ENCODE assay signal across 8 cellular contexts in genomic region chr3:197792019-197792647, GRCh38. TPM values are rescaled to one million over a fixed set of nuclear protein-coding genes. Genes with fewer than 3 reads are reported as not detected.
DNase-seq lines count a peak whose midpoint lies in the region; ATAC-seq, FAIRE-seq and TF ChIP-seq lines count a peak whose summit lies in the region.

No MANE protein-coding gene starts in this region.

- H4K20me1 ChIP-seq in H9 (ENCODE audit: control insufficient read depth, insufficient read depth, insufficient read length) = no peaks in the 10 kb centered on the region
- peaks cover 0 to 4% of the 10 kb centered on the region in 2 experiments for H4K20me1 ChIP-seq in H1 (replicated peaks in 1 of 2; ENCODE audit: control insufficient read depth in 1 of 2, insufficient read depth in 2 of 2, low read length in 2 of 2)

- H3K4me2 ChIP-seq in A549 (peak overlapping the region; percentile 88), H9 (ENCODE audit: insufficient read depth, insufficient read length, low read length) (peak overlapping the region; percentile 99), H1 (ENCODE audit: insufficient read depth in 1 of 2, low read depth in 2 of 2, low read length in 2 of 2) (peak overlapping the region; percentile 78 to 89)

- 24% methylated on average over 15 of the region's 17 CpGs for WGBS in A549 (ENCODE audit: missing lambda C conversion rate)
- no CpG with 5 or more reads among the region's 17 CpGs for WGBS in H9 (ENCODE audit: extremely low coverage, insufficient read length, low lambda C conversion rate)
- WGBS in H1 (ENCODE audit: extremely low coverage in 1 of 2, insufficient coverage in 1 of 2, insufficient read length in 1 of 2, insufficient replicate concordance in 2 of 2, low coverage in 1 of 2, low lambda C conversion rate in 2 of 2, missing lambda C conversion rate in 1 of 2), 2 experiments = 62% methylated on average over 17 of the region's 17 CpGs; no CpG with 5 or more reads in 1 of the 2 experiments

- H2AK5ac ChIP-seq in H9 (ENCODE audit: insufficient read length, low read length) (no peak overlapping the region), H1 (ENCODE audit: low read depth, low read length) (no peak overlapping the region)

- peaks cover 0 to 2% of the 10 kb centered on the region in 2 experiments; a peak in 2 of 5 replicates for H3K9me3 Mint-ChIP-seq in H9

- H3K79me1 ChIP-seq in H9 (ENCODE audit: insufficient read depth, low read depth, low read length, poor library complexity, severe bottlenecking) (peaks cover 10% of the 10 kb centered on the region), H1 (ENCODE audit: low read depth, low read length) (no peaks in the 10 kb centered on the region)

- H3K36me3 Mint-ChIP-seq in H9 (ENCODE audit: insufficient read depth in 1 of 3, low read depth in 3 of 3) = no peaks in the 10 kb centered on the region

- peaks cover 8% of the 10 kb centered on the region for H3K23me2 ChIP-seq in H9 (ENCODE audit: insufficient read length, low read depth, low read length, poor library complexity, severe bottlenecking)
- no peaks in the 10 kb centered on the region for H3K23me2 ChIP-seq in H1 (ENCODE audit: low read depth, low read length)

- no peaks in the 10 kb centered on the region; the same call in 1 of the 2 replicates for H3K27me3 Mint-ChIP-seq in H9 (ENCODE audit: low read depth)

- H3K56ac ChIP-seq in H9 (ENCODE audit: insufficient read length, low read depth, low read length) = no peak overlapping the region
- H3K56ac ChIP-seq in H1 (replicated peaks; ENCODE audit: insufficient read length, low read depth, low read length) = no peak overlapping the region

- H3K9me3 ChIP-seq in A549 = no peaks in the 10 kb centered on the region
- H3K9me3 ChIP-seq in H9 (ENCODE audit: control insufficient read depth, low read depth, low read length) = no peaks in the 10 kb centered on the region
- H3K9me3 ChIP-seq in H1 (ENCODE audit: insufficient read depth in 2 of 2, low read depth in 1 of 2, low read length in 1 of 2) = no peaks in the 10 kb centered on the region
- H3K9me3 ChIP-seq in neuron (ENCODE audit: low read length) = no peaks in the 10 kb centered on the region

- ATAC-seq in A549 (no peak), GM21390 (IDR thresholded peaks at IDR 0.05; ENCODE audit: unreplicated experiment) (no peak)

- TF ChIP-seq EP300 in A549 (IDR thresholded peaks at IDR 0.05) (no peak), H1 (IDR thresholded peaks at IDR 0.05; ENCODE audit: borderline replicate concordance in 1 of 2, low read depth in 2 of 2, low read length in 2 of 2) (no peak)

- DNase-seq in A549 (ENCODE audit: low read depth in 1 of 2, low spot score in 1 of 2) (no peak), H9 (no peak), H1 (ENCODE audit: low read depth in 1 of 2, low spot score in 2 of 2) (no peak), H4 (ENCODE audit: low spot score) (no peak), DMS114 treated with DMSO at 0.1 percent for 48 hours (lab: John Stamatoyannopoulos, UW; ENCODE audit: unreplicated experiment) (no peak)

- H4K91ac ChIP-seq in H9 (ENCODE audit: insufficient read length, low read depth, low read length) = no peak overlapping the region
- no peak overlapping the region for H4K91ac ChIP-seq in H1 (replicated peaks; ENCODE audit: insufficient read length, low read length)

- H2BK5ac ChIP-seq in H9 (ENCODE audit: insufficient read length, low read length) (no peak overlapping the region), H1 (ENCODE audit: low read depth, low read length) (0 out of 2 replicates have a peak overlapping the region, but pooled peaks have one; percentile 35)

- H2BK20ac ChIP-seq in H9 (ENCODE audit: low read depth, low read length, poor library complexity, severe bottlenecking) (no peak overlapping the region), H1 (ENCODE audit: low read length) (no peak overlapping the region)

- no peak overlapping the region for H2BK120ac ChIP-seq in H9 (ENCODE audit: low read depth, low read length, poor library complexity, severe bottlenecking)
- no peak overlapping the region for H2BK120ac ChIP-seq in H1 (replicated peaks; ENCODE audit: low read depth, low read length)

- TF ChIP-seq RAD21 in A549 (conservative IDR thresholded peaks at IDR 0.05 in 1 of 2, IDR thresholded peaks at IDR 0.05 in 1 of 2) (no peak), H1 (IDR thresholded peaks at IDR 0.05 in 1 of 2, conservative IDR thresholded peaks at IDR 0.05 in 1 of 2; ENCODE audit: low read depth in 2 of 2, low read length in 2 of 2) (no peak)

- H3K23ac ChIP-seq in H9 (ENCODE audit: insufficient read length, low read depth, low read length) (no peak overlapping the region), H1 (ENCODE audit: insufficient read length) (no peak overlapping the region)

- TF ChIP-seq CTCF in A549 (IDR thresholded peaks at IDR 0.05) (no peak), H9 (conservative IDR thresholded peaks at IDR 0.05) (no peak), WI38 (IDR thresholded peaks at IDR 0.05; ENCODE audit: low read depth, low read length) (no peak), H1 (IDR thresholded peaks at IDR 0.05; ENCODE audit: control extremely low read depth in 1 of 3, insufficient read depth in 1 of 3, low read depth in 1 of 3, low read length in 3 of 3) (no peak)

- H3K18ac ChIP-seq in H9 (ENCODE audit: insufficient read length, low read depth, low read length) = no peak overlapping the region
- no peak overlapping the region for H3K18ac ChIP-seq in H1 (ENCODE audit: extremely low read depth, low read length)

- H3K4me3 ChIP-seq in A549 = peak overlapping the region; percentile 73
- H3K4me3 ChIP-seq in WI38 (ENCODE audit: low read depth, low read length) = peak overlapping the region; percentile 90
- H3K4me3 ChIP-seq in H1 (ENCODE audit: extremely low read depth in 1 of 4, insufficient read depth in 2 of 4, low read depth in 3 of 4, low read length in 4 of 4) = peak overlapping the region; percentile 77 to 98 (median 93)
- peak overlapping the region; percentile 84 for H3K4me3 ChIP-seq in neuron (ENCODE audit: low read length)

- POLR2A ChIA-PET in A549 (lab: Yijun Ruan, JAX) = interaction anchor here (1.0 to 1.2 kb wide), 2 partner anchors 42 to 63 kb away, joined by 3 to 4 read pairs; no protein-coding TSS in a partner anchor
- POLR2A ChIA-PET in H1 (lab: Charles Lee; ENCODE audit: partially characterized antibody) = interaction anchor here (0.6 to 1.5 kb wide), 12 partner anchors 9 to 251 kb away, joined by 3 to 7 read pairs (median 3); partner anchors contain the start of genes FYTTD1 and RUBCN

- H3K9ac ChIP-seq in H9 (ENCODE audit: extremely low read depth, insufficient read length, low read length) = peak overlapping the region; percentile 96
- peak overlapping the region; percentile 90 to 98 (median 96) for H3K9ac ChIP-seq in H1 (replicated peaks in 1 of 4; ENCODE audit: extremely low read depth in 1 of 4, low read depth in 3 of 4, low read length in 3 of 4)

- no peak overlapping the region for H4K8ac ChIP-seq in H9 (replicated peaks; ENCODE audit: insufficient read length, low read depth, low read length)
- no peak overlapping the region for H4K8ac ChIP-seq in H1 (ENCODE audit: extremely low read depth, insufficient read depth, low read length)

- H3K36me3 ChIP-seq in H1 (ENCODE audit: control insufficient read depth in 2 of 4, insufficient read depth in 4 of 4, low read length in 3 of 4) (no peaks in the 10 kb centered on the region), neuron (ENCODE audit: insufficient read depth, low read length) (peaks cover 3% of the 10 kb centered on the region)

- H3K79me2 ChIP-seq in H9 (ENCODE audit: insufficient read depth, low read length) = peaks cover 24% of the 10 kb centered on the region; the same call in 1 of the 2 replicates
- peaks cover 6 to 52% of the 10 kb centered on the region in 2 experiments for H3K79me2 ChIP-seq in H1 (ENCODE audit: control insufficient read depth in 1 of 2, insufficient read depth in 2 of 2, low read length in 2 of 2)

- H3K27ac ChIP-seq in A549 = peak overlapping the region; percentile 88 to 95
- H3K27ac ChIP-seq in H9 (ENCODE audit: insufficient read length, low read depth, low read length) = no peak overlapping the region
- H3K27ac ChIP-seq in H1 (ENCODE audit: low read depth, low read length) = no peak overlapping the region

- no peak for FAIRE-seq in A549 (lab: Jason Lieb, UNC)
- FAIRE-seq in H1 (lab: Jason Lieb, UNC) = no peak

- H4K5ac ChIP-seq in H9 (ENCODE audit: insufficient read length, low read depth, low read length) (no peak overlapping the region), H1 (ENCODE audit: insufficient read length, low read depth, low read length) (no peak overlapping the region)

- H3K4me1 Mint-ChIP-seq in H9 = peaks cover 10 to 17% of the 10 kb centered on the region in 2 experiments

- H3K27me3 ChIP-seq in H9 (ENCODE audit: insufficient read depth, low read length) (no peaks in the 10 kb centered on the region), H1 (replicated peaks in 1 of 4; ENCODE audit: control insufficient read depth in 3 of 4, extremely low read depth in 1 of 4, insufficient read depth in 3 of 4, low read length in 3 of 4) (no peaks in the 10 kb centered on the region), neuron (ENCODE audit: insufficient read depth, low read length) (no peaks in the 10 kb centered on the region)

- peak overlapping the region; percentile 23 to 94 (median 84); a peak in 6 of 7 replicates for H3K27ac Mint-ChIP-seq in H9

- CTCF ChIA-PET in A549 (lab: Yijun Ruan, JAX) (interaction anchor here (0.6 kb wide), 1 partner anchor 17 kb away, joined by 5 read pairs; no protein-coding TSS in a partner anchor), H1 (lab: Charles Lee; ENCODE audit: partially characterized antibody) (interaction anchor here (0.6 to 1.5 kb wide), 2 partner anchors 11 to 18 kb away, joined by 3 to 4 read pairs; no protein-coding TSS in a partner anchor)

- H3K14ac ChIP-seq in H9 (ENCODE audit: insufficient read depth, low read length) = peak overlapping the region; percentile 34
- no peak overlapping the region for H3K14ac ChIP-seq in H1 (ENCODE audit: insufficient read length)

- H2AFZ ChIP-seq in H9 (ENCODE audit: low read length) = no peak overlapping the region
- H2AFZ ChIP-seq in H1 (ENCODE audit: low read length) = no peak overlapping the region
- peak overlapping the region; percentile 80 for H2AFZ ChIP-seq in neuron (ENCODE audit: low read depth, low read length)

- H3K4ac ChIP-seq in H9 (ENCODE audit: low read depth, low read length) (no peak overlapping the region), H1 (replicated peaks; ENCODE audit: insufficient read length, low read depth, low read length) (no peak overlapping the region)

- H2BK15ac ChIP-seq in H9 (ENCODE audit: low read depth, low read length) (no peak overlapping the region), H1 (ENCODE audit: low read length) (no peak overlapping the region)

- no peak overlapping the region for H2BK12ac ChIP-seq in H9 (ENCODE audit: insufficient read length, low read depth, low read length)
- no peak overlapping the region for H2BK12ac ChIP-seq in H1 (ENCODE audit: low read depth, low read length)

- H3K4me1 ChIP-seq in A549 (peaks cover 35% of the 10 kb centered on the region; the same call in 2 of the 3 replicates), H9 (ENCODE audit: insufficient read depth, low read length) (no peaks in the 10 kb centered on the region), H1 (replicated peaks in 1 of 4; ENCODE audit: control insufficient read depth in 3 of 4, insufficient read depth in 4 of 4, low read length in 3 of 4) (no peaks in the 10 kb centered on the region), neuron (ENCODE audit: insufficient read depth, low read length) (peaks cover 7% of the 10 kb centered on the region)

- TF ChIP-seq POLR2A in A549 (IDR thresholded peaks at IDR 0.05; ENCODE audit: low read length) (no peak), H1 (IDR thresholded peaks at IDR 0.05; ENCODE audit: control extremely low read depth in 1 of 2, low read depth in 2 of 2, low read length in 2 of 2) (no peak)

- no peak overlapping the region for H3T11ph ChIP-seq in H9 (ENCODE audit: low read length)

- H3K4me3 Mint-ChIP-seq in H9 = peak overlapping the region; percentile 91 to 94

RNA-seq across cellular contexts. Expression of gene LRCH3, which starts 1.1 kb away (rescaled TPM):
- 44.6 and 66.0 TPM in 2 replicates for polyA plus RNA-seq in A549 (2011; rRNA removed)
- 11.0 and 13.3 TPM in 2 replicates for polyA plus RNA-seq in A549 (2012; cell fraction: cytosol; rRNA removed)
- 11.4 and 18.7 TPM in 2 replicates for polyA plus RNA-seq in A549 (2012; cell fraction: nucleus; rRNA removed)
- 12.1 to 14.2 TPM (median 12.6 TPM) in 3 replicates for polyA plus RNA-seq in A549 (2017; fragmentation: RNase III; extraction: RNeasy Plus Mini Kit Qiagen cat#74134 plus additional on column Dnase treatment)
- polyA minus RNA-seq in A549 (2011; rRNA and poly(A)+ RNA removed) = 62.9 and 69.4 TPM in 2 replicates
- total RNA-seq in H9 (2021) = 54.7 and 56.4 TPM in 2 replicates
- 48.2 and 66.0 TPM in 2 replicates for total RNA-seq in H1 (2021; fragmentation: NEBNext Ultra II Directional; extraction: Animal tissue kit (Norgen Biotek cat#: 25700))
- polyA plus RNA-seq in H1 (2011; rRNA removed) = 58.4 and 81.0 TPM in 2 replicates
- 85.5 TPM for polyA plus RNA-seq in H1 (2011; cell fraction: cytosol; rRNA removed)
- 129 TPM for polyA plus RNA-seq in H1 (2011; cell fraction: nucleus; rRNA removed)
- 25.9 to 43.4 TPM (median 32.7 TPM) in 4 replicates for polyA plus RNA-seq in H1 (2012, experiment 1 of 2)
- 16.8 TPM for polyA plus RNA-seq in H1 (2012, experiment 2 of 2)
- 26.5 TPM for polyA plus RNA-seq in H1 (2013, experiment 1 of 2)
- 30.8 TPM for polyA plus RNA-seq in H1 (2013, experiment 2 of 2)
- 215 and 248 TPM in 2 replicates for polyA minus RNA-seq in H1 (2011; rRNA and poly(A)+ RNA removed)
- 56.8 TPM for polyA minus RNA-seq in H1 (2011; cell fraction: cytosol; rRNA and poly(A)+ RNA removed)
- polyA minus RNA-seq in H1 (2011; cell fraction: nucleus; rRNA and poly(A)+ RNA removed) = 82.6 TPM
- 15.9 and 21.9 TPM in 2 replicates for total RNA-seq in H4 (2014; rRNA removed; shearing (Covaris generic))

RNA-seq across cellular contexts. Expression of gene FYTTD1, which starts 42.5 kb away (rescaled TPM):
- 24.8 and 37.3 TPM in 2 replicates for polyA plus RNA-seq in A549 (2011; rRNA removed)
- 4.9 and 5.8 TPM in 2 replicates for polyA plus RNA-seq in A549 (2012; cell fraction: cytosol; rRNA removed)
- 2.2 TPM in 2 replicates for polyA plus RNA-seq in A549 (2012; cell fraction: nucleus; rRNA removed)
- polyA plus RNA-seq in A549 (2017; fragmentation: RNase III; extraction: RNeasy Plus Mini Kit Qiagen cat#74134 plus additional on column Dnase treatment) = 19.8 to 22.2 TPM (median 20.9 TPM) in 3 replicates
- 11.0 and 11.3 TPM in 2 replicates for polyA minus RNA-seq in A549 (2011; rRNA and poly(A)+ RNA removed)
- 19.4 and 21.2 TPM in 2 replicates for total RNA-seq in H9 (2021)
- 24.4 and 24.7 TPM in 2 replicates for total RNA-seq in H1 (2021; fragmentation: NEBNext Ultra II Directional; extraction: Animal tissue kit (Norgen Biotek cat#: 25700))
- 3.1 and 3.3 TPM in 2 replicates for polyA plus RNA-seq in H1 (2011; rRNA removed)
- 4.1 TPM for polyA plus RNA-seq in H1 (2011; cell fraction: cytosol; rRNA removed)
- 1.8 TPM for polyA plus RNA-seq in H1 (2011; cell fraction: nucleus; rRNA removed)
- polyA plus RNA-seq in H1 (2012, experiment 1 of 2) = 8.1 to 12.4 TPM (median 10.5 TPM) in 4 replicates
- 0.67 TPM for polyA plus RNA-seq in H1 (2012, experiment 2 of 2)
- polyA plus RNA-seq in H1 (2013, experiment 1 of 2) = 17.3 TPM
- polyA plus RNA-seq in H1 (2013, experiment 2 of 2) = 17.4 TPM
- polyA minus RNA-seq in H1 (2011; rRNA and poly(A)+ RNA removed) = 4.8 and 10.3 TPM in 2 replicates
- polyA minus RNA-seq in H1 (2011; cell fraction: cytosol; rRNA and poly(A)+ RNA removed) = 9.0 TPM
- 5.0 TPM for polyA minus RNA-seq in H1 (2011; cell fraction: nucleus; rRNA and poly(A)+ RNA removed)
- total RNA-seq in H4 (2014; rRNA removed; shearing (Covaris generic)) = 35.9 and 53.1 TPM in 2 replicates

RNA-seq across cellular contexts. Expression of gene RUBCN, which starts 55.4 kb away (rescaled TPM):
- polyA plus RNA-seq in A549 (2011; rRNA removed) (8.0 and 8.2 TPM in 2 replicates), A549 (2017; fragmentation: RNase III; extraction: RNeasy Plus Mini Kit Qiagen cat#74134 plus additional on column Dnase treatment) (5.7 to 6.5 TPM (median 6.1 TPM) in 3 replicates), H1 (2011; rRNA removed) (9.3 and 11.9 TPM in 2 replicates)
- polyA plus RNA-seq in A549 (2012; cell fraction: cytosol; rRNA removed) = 5.3 and 8.0 TPM in 2 replicates
- 11.5 and 15.4 TPM in 2 replicates for polyA plus RNA-seq in A549 (2012; cell fraction: nucleus; rRNA removed)
- polyA minus RNA-seq in A549 (2011; rRNA and poly(A)+ RNA removed) = 13.2 and 16.6 TPM in 2 replicates
- 17.7 and 18.7 TPM in 2 replicates for total RNA-seq in H9 (2021)
- total RNA-seq in H1 (2021; fragmentation: NEBNext Ultra II Directional; extraction: Animal tissue kit (Norgen Biotek cat#: 25700)) = 18.2 and 21.9 TPM in 2 replicates
- 8.9 TPM for polyA plus RNA-seq in H1 (2011; cell fraction: cytosol; rRNA removed)
- polyA plus RNA-seq in H1 (2011; cell fraction: nucleus; rRNA removed) = 21.4 TPM
- polyA plus RNA-seq in H1 (2012, experiment 1 of 2) = 9.6 to 11.8 TPM (median 10.5 TPM) in 4 replicates
- 5.3 TPM for polyA plus RNA-seq in H1 (2012, experiment 2 of 2)
- polyA plus RNA-seq in H1 (2013, experiment 1 of 2) = 11.9 TPM
- 11.6 TPM for polyA plus RNA-seq in H1 (2013, experiment 2 of 2)
- 21.2 and 25.5 TPM in 2 replicates for polyA minus RNA-seq in H1 (2011; rRNA and poly(A)+ RNA removed)
- polyA minus RNA-seq in H1 (2011; cell fraction: cytosol; rRNA and poly(A)+ RNA removed) = 11.8 TPM
- polyA minus RNA-seq in H1 (2011; cell fraction: nucleus; rRNA and poly(A)+ RNA removed) = 20.8 TPM
- total RNA-seq in H4 (2014; rRNA removed; shearing (Covaris generic)) = 6.3 and 7.5 TPM in 2 replicates

Comparison
In these comparisons a context has a peak if more than half of its experiments do, and no peak if none do; other contexts are left out.
1. H3K27ac ChIP-seq: peak in A549 (2 of 2); none in H9 (single experiment) and H1 (single experiment).
2. Peak in every context shown above with its lines, with median percentiles within 50 percentile points of each other: H3K4me2 ChIP-seq and H3K4me3 ChIP-seq.